In the genomic region with DNA sequence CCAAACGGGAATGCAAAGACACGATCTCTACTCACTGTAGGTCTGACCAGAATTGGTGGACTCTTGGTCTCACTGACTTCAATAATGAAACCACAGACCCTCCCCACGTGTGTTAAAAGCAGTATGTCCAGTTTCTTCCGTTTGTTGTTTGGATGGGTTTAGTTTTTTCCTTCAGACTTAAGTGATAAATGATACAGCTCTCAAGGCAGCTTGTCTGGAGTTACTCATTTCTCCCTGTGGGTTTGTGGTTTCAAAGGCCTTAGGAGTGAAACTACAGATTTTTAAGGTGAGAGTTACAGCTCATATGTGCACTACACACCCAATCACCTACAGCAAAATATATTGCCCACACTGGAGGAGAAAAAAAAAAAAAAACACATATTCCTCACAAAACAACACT, we compare ENCODE assay signal across 9 cellular contexts.
DNase-seq lines count a peak whose midpoint lies in the region; ATAC-seq and TF ChIP-seq lines count a peak whose summit lies in the region.
"Had no signal": no experiment of that assay in that cellular context is flagged by ENCODE, and none has a peak within 500 bp of the region (broad histone marks: within the 10 kb centered on the region; RNA-seq: fewer than 3 reads in every experiment).

No MANE protein-coding gene starts in this region.

- intact Hi-C loops in colonic mucosa (cut with DNase I), result no loop called here

- H3K36me3 ChIP-seq in adipocyte (ENCODE audit: control insufficient read depth, insufficient read depth, low read length, severe bottlenecking) (no peaks in the 10 kb centered on the region), colonic mucosa (no peaks in the 10 kb centered on the region), endodermal cell (ENCODE audit: control insufficient read depth, insufficient read depth, low read length) (no peaks in the 10 kb centered on the region)

- DNase-seq in stimulated activated CD4-positive, alpha-beta T cell treated with anti-CD3 and anti-CD28 coated beads, Interleukin-4, amount 100 ng/mL, for 24 hours, result peak; percentile 38
- DNase-seq in stimulated activated CD4-positive, alpha-beta T cell treated with anti-CD3 and anti-CD28 coated beads, Interleukin-4, amount 100 ng/mL, for 4 hours, result no peak
- DNase-seq in adipocyte (ENCODE audit: low read depth) (peak; percentile 40), nucleus accumbens (lab: John Stamatoyannopoulos, UW) (no peak), omental fat pad (ENCODE audit: low spot score) (no peak), colonic mucosa (no peak), endodermal cell (no peak)
- DNase-seq: DND-41 had no signal

- H3K4me1 Mint-ChIP-seq in endodermal cell, result no peaks in the 10 kb centered on the region

- TF ChIP-seq CTCF in omental fat pad (IDR thresholded peaks at IDR 0.05) (no peak), colonic mucosa (IDR thresholded peaks at IDR 0.05) (no peak), endodermal cell (conservative IDR thresholded peaks at IDR 0.05) (no peak)

- ATAC-seq in HG03342 (IDR thresholded peaks at IDR 0.05; ENCODE audit: unreplicated experiment), result peak; percentile 98
- ATAC-seq in omental fat pad (ENCODE audit: low FRiP score), result no peak

- H3K4me3 ChIP-seq in adipocyte (ENCODE audit: low read length), result no peak overlapping the region
- H3K4me3 ChIP-seq in colonic mucosa, result no peak overlapping the region
- no peak overlapping the region for H3K4me3 ChIP-seq in endodermal cell (ENCODE audit: low read length)

- H3K4me3 Mint-ChIP-seq in endodermal cell, result no peak overlapping the region

- H3K36me3 Mint-ChIP-seq in endodermal cell (ENCODE audit: low read depth), result no peaks in the 10 kb centered on the region

- H3K9ac ChIP-seq in adipocyte (ENCODE audit: low read length), result no peak overlapping the region
- H3K9ac ChIP-seq in colonic mucosa (ENCODE audit: low read depth in 2 of 2, low read length in 2 of 2), result no peak overlapping the region
- no peak overlapping the region for H3K9ac ChIP-seq in endodermal cell (ENCODE audit: extremely low read depth, low read length, poor library complexity, severe bottlenecking)

- no peak overlapping the region for H3K27ac ChIP-seq in colonic mucosa
- no peak overlapping the region for H3K27ac ChIP-seq in endodermal cell (ENCODE audit: low read depth, low read length)

- WGBS in endodermal cell (ENCODE audit: insufficient coverage in 1 of 2, insufficient read length in 1 of 2), 2 experiments, result 65 to 78% methylated on average over 2 to 4 of the region's 4 CpGs

- no peaks in the 10 kb centered on the region for H3K9me3 ChIP-seq in adipocyte (ENCODE audit: control insufficient read depth, low read length)
- no peaks in the 10 kb centered on the region for H3K9me3 ChIP-seq in colonic mucosa
- H3K9me3 ChIP-seq in endodermal cell (ENCODE audit: control insufficient read depth, low read length), result no peaks in the 10 kb centered on the region

- no peak overlapping the region for H3K27ac Mint-ChIP-seq in endodermal cell

- H3K27me3 Mint-ChIP-seq in endodermal cell (ENCODE audit: insufficient read depth), result no peaks in the 10 kb centered on the region

- no peaks in the 10 kb centered on the region for H3K27me3 ChIP-seq in adipocyte (replicated peaks; ENCODE audit: control insufficient read depth, insufficient read depth, low read length)
- no peaks in the 10 kb centered on the region for H3K27me3 ChIP-seq in colonic mucosa
- no peaks in the 10 kb centered on the region for H3K27me3 ChIP-seq in endodermal cell (ENCODE audit: control insufficient read depth, insufficient read depth, low read length, poor library complexity, severe bottlenecking)

- H3K4me1 ChIP-seq in adipocyte (ENCODE audit: control insufficient read depth, insufficient read depth, low read length) (peaks cover 24% of the 10 kb centered on the region), colonic mucosa (no peaks in the 10 kb centered on the region), endodermal cell (ENCODE audit: control insufficient read depth, insufficient read depth, low read length) (no peaks in the 10 kb centered on the region)

- H3K9me3 Mint-ChIP-seq in endodermal cell, result peaks cover 6% of the 10 kb centered on the region

Comparison
In these comparisons a context has a peak if more than half of its experiments do, and no peak if none do; other contexts are left out.
1. DNase-seq: peak in stimulated activated CD4-positive, alpha-beta T cell treated with anti-CD3 and anti-CD28 coated beads, Interleukin-4, amount 100 ng/mL, for 24 hours (single experiment) and adipocyte (single experiment); none in stimulated activated CD4-positive, alpha-beta T cell treated with anti-CD3 and anti-CD28 coated beads, Interleukin-4, amount 100 ng/mL, for 4 hours (0 of 2), nucleus accumbens (0 of 56), omental fat pad (single experiment), colonic mucosa (single experiment) and endodermal cell (single experiment).